Comparison of ENCODE assay signal across 1 cellular context in the genomic region with DNA sequence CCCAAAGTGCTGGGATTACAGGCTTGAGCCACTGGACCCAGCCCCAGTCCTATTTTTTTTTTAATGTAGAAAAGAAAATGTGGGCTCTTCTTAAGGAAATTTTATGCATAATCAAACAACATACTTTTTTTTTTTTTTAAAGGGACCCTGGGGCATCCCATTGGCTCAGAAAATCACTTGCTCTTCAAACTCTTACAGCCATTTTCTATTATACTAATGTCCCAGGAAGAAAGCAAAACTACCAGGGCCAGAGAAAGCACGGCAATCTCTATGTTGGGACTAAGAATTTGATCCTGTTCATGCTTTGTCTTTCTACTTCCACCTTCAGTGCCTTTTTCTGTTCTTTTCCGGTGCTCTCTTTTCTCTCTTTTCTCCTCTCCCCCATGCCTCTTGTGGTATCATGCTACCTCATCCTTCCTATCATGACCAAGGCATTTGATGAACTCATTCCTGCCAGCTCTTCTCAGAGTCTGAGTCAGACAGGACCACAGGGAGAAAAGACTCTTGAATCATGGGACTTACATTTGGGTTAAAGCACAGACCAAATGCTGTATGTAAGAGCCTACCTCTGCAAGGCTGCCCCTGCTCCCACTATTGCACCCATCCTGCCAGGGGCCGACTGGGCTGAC.
TF ChIP-seq lines count a peak whose summit lies in the region.

No MANE protein-coding gene starts in this region.

TF ChIP-seq in SK-N-SH, 30 proteins besides CTCF, POLR2A, EP300 and RAD21 (continued from another document):
- TF ChIP-seq GATA2 (CRISPR knock-in tag; IDR thresholded peaks at IDR 0.05): no peak
- TF ChIP-seq GABPA (IDR thresholded peaks at IDR 0.05; ENCODE audit: low read depth): no peak
- TF ChIP-seq PBX3 (IDR thresholded peaks at IDR 0.05): 0 out of 2 replicates have a peak, but pooled peaks have one; percentile 46
- TF ChIP-seq RCOR1 (IDR thresholded peaks at IDR 0.05; ENCODE audit: low read length): no peak
- TF ChIP-seq NFIC (IDR thresholded peaks at IDR 0.05; ENCODE audit: borderline replicate concordance): peak; percentile 36; the same call in 1 of the 2 replicates
- 0 out of 2 replicates have a peak, but pooled peaks have one; percentile 19 for TF ChIP-seq USF1 (IDR thresholded peaks at IDR 0.05; ENCODE audit: borderline replicate concordance, low read depth)
- TF ChIP-seq SMC3 (IDR thresholded peaks at IDR 0.05; ENCODE audit: low read depth, low read length): no peak
- no peak for TF ChIP-seq FOXM1 (IDR thresholded peaks at IDR 0.05; ENCODE audit: low read depth)
- TF ChIP-seq IRF3 (IDR thresholded peaks at IDR 0.05; ENCODE audit: low read depth, low read length): no peak
- TF ChIP-seq USF2 (IDR thresholded peaks at IDR 0.05; ENCODE audit: borderline replicate concordance, low read depth, low read length): no peak
- TF ChIP-seq TEAD4 (IDR thresholded peaks at IDR 0.05; ENCODE audit: borderline replicate concordance, insufficient read depth): no peak
